Comparison of ENCODE assay signal across 1 cellular context in the genomic region with DNA sequence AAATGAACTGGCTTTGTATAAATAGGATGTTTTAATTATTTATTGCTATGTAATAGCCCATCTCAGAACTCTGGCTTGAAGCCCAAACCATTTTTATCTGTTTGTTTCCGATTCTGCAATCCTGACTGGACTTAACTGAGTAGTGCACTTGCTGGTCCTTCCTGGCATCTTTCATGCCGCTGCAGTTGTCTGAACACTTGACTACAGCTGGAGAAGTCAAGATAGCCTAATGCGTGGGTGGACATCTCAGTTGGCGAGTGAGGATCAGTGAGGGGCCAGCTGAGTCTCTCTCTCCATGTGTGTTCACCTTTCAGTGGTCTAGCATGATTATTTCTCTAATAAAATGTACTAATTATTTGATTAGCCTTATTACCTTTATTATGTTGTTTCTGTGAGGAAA.
A peak's percentile ranks its signal among the peaks of the same experiment; 100 is the strongest.
TF ChIP-seq lines count a peak whose summit lies in the region.

No MANE protein-coding gene starts in this region.

TF ChIP-seq in K562, 482 proteins besides CTCF, POLR2A, EP300 and RAD21 (continued from another document):
- TF ChIP-seq TEAD4 (IDR thresholded peaks at IDR 0.05; ENCODE audit: low read length) (peak; percentile 92), TEAD4 (CRISPR knock-in tag; IDR thresholded peaks at IDR 0.05; ENCODE audit: borderline replicate concordance) (no peak), ZEB2 (IDR thresholded peaks at IDR 0.05) (no peak), GTF2B (IDR thresholded peaks at IDR 0.05; ENCODE audit: extremely low read depth, insufficient read length) (no peak), ZNF212 (CRISPR knock-in tag; IDR thresholded peaks at IDR 0.05) (no peak), SMAD1 (IDR thresholded peaks at IDR 0.05; ENCODE audit: low read depth, low read length, partially characterized antibody) (no peak), ZFPM2 (CRISPR knock-in tag; IDR thresholded peaks at IDR 0.05) (no peak), SRSF1 (IDR thresholded peaks at IDR 0.05; ENCODE audit: low read depth, low read length) (no peak), PPARD (CRISPR knock-in tag; IDR thresholded peaks at IDR 0.05) (no peak), FOS (IDR thresholded peaks at IDR 0.05; ENCODE audit: extremely low read depth, insufficient read length) (no peak), TFAM (CRISPR knock-in tag; conservative IDR thresholded peaks at IDR 0.05) (no peak), SMARCE1 (IDR thresholded peaks at IDR 0.05) (peak; percentile 69; the same call in 1 of the 2 replicates), CBX1 (IDR thresholded peaks at IDR 0.05; ENCODE audit: low read depth) (no peak), ZNF354B (CRISPR knock-in tag; IDR thresholded peaks at IDR 0.05) (no peak), POLR2AphosphoS5 (IDR thresholded peaks at IDR 0.05; ENCODE audit: control insufficient read depth, insufficient read depth, low read depth, low read length) (peak; percentile 92), MAFF (IDR thresholded peaks at IDR 0.05; ENCODE audit: low read length) (no peak), FOXO4 (CRISPR knock-in tag; IDR thresholded peaks at IDR 0.05) (no peak), MAZ (CRISPR knock-in tag; conservative IDR thresholded peaks at IDR 0.05 in 1 of 2, IDR thresholded peaks at IDR 0.05 in 1 of 2) (no peak), PRPF4 (IDR thresholded peaks at IDR 0.05; ENCODE audit: insufficient read depth, low read depth, low read length, poor library complexity, severe bottlenecking) (no peak), SPI1 (IDR thresholded peaks at IDR 0.05; ENCODE audit: borderline replicate concordance, low read depth, low read length) (no peak)
- TF ChIP-seq, protein P1, sequence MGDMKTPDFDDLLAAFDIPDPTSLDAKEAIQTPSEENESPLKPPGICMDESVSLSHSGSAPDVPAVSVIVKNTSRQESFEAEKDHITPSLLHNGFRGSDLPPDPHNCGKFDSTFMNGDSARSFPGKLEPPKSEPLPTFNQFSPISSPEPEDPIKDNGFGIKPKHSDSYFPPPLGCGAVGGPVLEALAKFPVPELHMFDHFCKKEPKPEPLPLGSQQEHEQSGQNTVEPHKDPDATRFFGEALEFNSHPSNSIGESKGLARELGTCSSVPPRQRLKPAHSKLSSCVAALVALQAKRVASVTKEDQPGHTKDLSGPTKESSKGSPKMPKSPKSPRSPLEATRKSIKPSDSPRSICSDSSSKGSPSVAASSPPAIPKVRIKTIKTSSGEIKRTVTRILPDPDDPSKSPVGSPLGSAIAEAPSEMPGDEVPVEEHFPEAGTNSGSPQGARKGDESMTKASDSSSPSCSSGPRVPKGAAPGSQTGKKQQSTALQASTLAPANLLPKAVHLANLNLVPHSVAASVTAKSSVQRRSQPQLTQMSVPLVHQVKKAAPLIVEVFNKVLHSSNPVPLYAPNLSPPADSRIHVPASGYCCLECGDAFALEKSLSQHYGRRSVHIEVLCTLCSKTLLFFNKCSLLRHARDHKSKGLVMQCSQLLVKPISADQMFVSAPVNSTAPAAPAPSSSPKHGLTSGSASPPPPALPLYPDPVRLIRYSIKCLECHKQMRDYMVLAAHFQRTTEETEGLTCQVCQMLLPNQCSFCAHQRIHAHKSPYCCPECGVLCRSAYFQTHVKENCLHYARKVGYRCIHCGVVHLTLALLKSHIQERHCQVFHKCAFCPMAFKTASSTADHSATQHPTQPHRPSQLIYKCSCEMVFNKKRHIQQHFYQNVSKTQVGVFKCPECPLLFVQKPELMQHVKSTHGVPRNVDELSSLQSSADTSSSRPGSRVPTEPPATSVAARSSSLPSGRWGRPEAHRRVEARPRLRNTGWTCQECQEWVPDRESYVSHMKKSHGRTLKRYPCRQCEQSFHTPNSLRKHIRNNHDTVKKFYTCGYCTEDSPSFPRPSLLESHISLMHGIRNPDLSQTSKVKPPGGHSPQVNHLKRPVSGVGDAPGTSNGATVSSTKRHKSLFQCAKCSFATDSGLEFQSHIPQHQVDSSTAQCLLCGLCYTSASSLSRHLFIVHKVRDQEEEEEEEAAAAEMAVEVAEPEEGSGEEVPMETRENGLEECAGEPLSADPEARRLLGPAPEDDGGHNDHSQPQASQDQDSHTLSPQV (IDR thresholded peaks at IDR 0.05), result peak; percentile 62; the same call in 1 of the 2 replicates
- TF ChIP-seq, protein P2, sequence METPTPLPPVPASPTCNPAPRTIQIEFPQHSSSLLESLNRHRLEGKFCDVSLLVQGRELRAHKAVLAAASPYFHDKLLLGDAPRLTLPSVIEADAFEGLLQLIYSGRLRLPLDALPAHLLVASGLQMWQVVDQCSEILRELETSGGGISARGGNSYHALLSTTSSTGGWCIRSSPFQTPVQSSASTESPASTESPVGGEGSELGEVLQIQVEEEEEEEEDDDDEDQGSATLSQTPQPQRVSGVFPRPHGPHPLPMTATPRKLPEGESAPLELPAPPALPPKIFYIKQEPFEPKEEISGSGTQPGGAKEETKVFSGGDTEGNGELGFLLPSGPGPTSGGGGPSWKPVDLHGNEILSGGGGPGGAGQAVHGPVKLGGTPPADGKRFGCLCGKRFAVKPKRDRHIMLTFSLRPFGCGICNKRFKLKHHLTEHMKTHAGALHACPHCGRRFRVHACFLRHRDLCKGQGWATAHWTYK (CRISPR knock-in tag; IDR thresholded peaks at IDR 0.05), result no peak
TF ChIP-seq in K562: peak in this region for 55.
